ENCODE assay signal across 8 cellular contexts in genomic region chr3:185498503-185499396, GRCh38. TPM values are rescaled to one million over a fixed set of nuclear protein-coding genes. Genes with fewer than 3 reads are reported as not detected.
DNase-seq lines count a peak whose midpoint lies in the region; ATAC-seq and TF ChIP-seq lines count a peak whose summit lies in the region.

Gene TMEM41A (minus strand): TSS chr3:185499035. CDS start chr3:185498961, 74 bp downstream.

- no peaks in the 10 kb centered on the region for H3K27me3 Mint-ChIP-seq in activated T-helper 17 cell treated with anti-CD3 and anti-CD28 coated beads, Interleukin-2, amount 50 U/mL, for 72 hours
- no peaks in the 10 kb centered on the region for H3K27me3 Mint-ChIP-seq in naive thymus-derived CD8-positive, alpha-beta T cell
- H3K27me3 Mint-ChIP-seq in stimulated activated naive B cell treated with anti-CD40 and anti-IgM and Interleukin-4, amounts not matched to agents 10 μg/mL and 1 μg/mL and 100 μg/mL, for 72 hours, result peaks cover 0 to 11% of the 10 kb centered on the region in 2 donors

- H3K4me3 ChIP-seq in fibroblast of mammary gland (ENCODE audit: control insufficient read depth, low read depth, low read length), result peak within 1 kb of the TSS; percentile 92

- DNase-seq in EL, result peak; percentile 91
- DNase-seq in GOT3 (lab: John Stamatoyannopoulos, UW), result peak; percentile 91
- peak; percentile 86 for DNase-seq in LHCN-M2 (ENCODE audit: low read depth)
- peak; percentile 96 for DNase-seq in RWPE1 (ENCODE audit: low spot score)
- DNase-seq in fibroblast of mammary gland (ENCODE audit: low read depth), result peak; percentile 84
- DNase-seq in naive thymus-derived CD8-positive, alpha-beta T cell, result peak; percentile 80 to 92 (median 88)
- peak; percentile 87 for DNase-seq in stimulated activated naive B cell treated with anti-CD40 and anti-IgM and Interleukin-4, amounts not matched to agents 10 μg/mL and 1 μg/mL and 100 μg/mL, for 72 hours

- POLR2A ChIA-PET in RWPE1 (lab: Yijun Ruan, JAX; ENCODE audit: low non-redundant PET), result interaction anchor here (0.7 to 1.4 kb wide), 3 partner anchors 77 to 757 kb away, joined by 3 to 5 read pairs (median 4); no protein-coding TSS in a partner anchor
- POLR2A ChIA-PET in naive thymus-derived CD8-positive, alpha-beta T cell (lab: Charles Lee), result interaction anchor here (0.8 to 1.3 kb wide), 3 partner anchors 60 to 88 kb away, joined by 3 to 11 read pairs (median 3); partner anchors contain the start of gene SENP2

- ATAC-seq in activated T-helper 17 cell treated with anti-CD3 and anti-CD28 coated beads, Interleukin-2, amount 50 U/mL, for 72 hours (replicated peaks), result peak; percentile 98
- ATAC-seq in naive thymus-derived CD8-positive, alpha-beta T cell, result peak; percentile 96 to 97
- ATAC-seq in stimulated activated naive B cell treated with anti-CD40 and anti-IgM and Interleukin-4, amounts not matched to agents 10 μg/mL and 1 μg/mL and 100 μg/mL, for 72 hours (replicated peaks), result peak; percentile 97 to 99

- peaks cover 13% of the 10 kb centered on the region for H3K4me1 Mint-ChIP-seq in activated T-helper 17 cell treated with anti-CD3 and anti-CD28 coated beads, Interleukin-2, amount 50 U/mL, for 72 hours
- H3K4me1 Mint-ChIP-seq in naive thymus-derived CD8-positive, alpha-beta T cell, result peaks cover 7 to 31% (median 29%) of the 10 kb centered on the region in 4 donors
- H3K4me1 Mint-ChIP-seq in stimulated activated naive B cell treated with anti-CD40 and anti-IgM and Interleukin-4, amounts not matched to agents 10 μg/mL and 1 μg/mL and 100 μg/mL, for 72 hours, result peaks cover 8 to 9% of the 10 kb centered on the region in 2 donors

- no peaks in the 10 kb centered on the region for H3K9me3 Mint-ChIP-seq in activated T-helper 17 cell treated with anti-CD3 and anti-CD28 coated beads, Interleukin-2, amount 50 U/mL, for 72 hours
- no peaks in the 10 kb centered on the region for H3K9me3 Mint-ChIP-seq in naive thymus-derived CD8-positive, alpha-beta T cell
- no peaks in the 10 kb centered on the region for H3K9me3 Mint-ChIP-seq in stimulated activated naive B cell treated with anti-CD40 and anti-IgM and Interleukin-4, amounts not matched to agents 10 μg/mL and 1 μg/mL and 100 μg/mL, for 72 hours

- TF ChIP-seq CTCF in RWPE1 (conservative IDR thresholded peaks at IDR 0.05; ENCODE audit: low read depth) (no peak), fibroblast of mammary gland (conservative IDR thresholded peaks at IDR 0.05; ENCODE audit: control insufficient read depth, insufficient read depth, low read depth, low read length) (no peak)

- H3K27ac ChIP-seq in RWPE1, result peak within 1 kb of the TSS; percentile 88

- H3K27ac Mint-ChIP-seq in activated T-helper 17 cell treated with anti-CD3 and anti-CD28 coated beads, Interleukin-2, amount 50 U/mL, for 72 hours, result peak within 1 kb of the TSS; percentile 56
- peak within 1 kb of the TSS; percentile 86 to 96 (median 94) for H3K27ac Mint-ChIP-seq in naive thymus-derived CD8-positive, alpha-beta T cell
- peak within 1 kb of the TSS; percentile 96 for H3K27ac Mint-ChIP-seq in stimulated activated naive B cell treated with anti-CD40 and anti-IgM and Interleukin-4, amounts not matched to agents 10 μg/mL and 1 μg/mL and 100 μg/mL, for 72 hours

- H3K4me3 Mint-ChIP-seq in activated T-helper 17 cell treated with anti-CD3 and anti-CD28 coated beads, Interleukin-2, amount 50 U/mL, for 72 hours, result peak within 1 kb of the TSS; percentile 80
- H3K4me3 Mint-ChIP-seq in naive thymus-derived CD8-positive, alpha-beta T cell, result peak within 1 kb of the TSS; percentile 93 to 98 (median 94)
- H3K4me3 Mint-ChIP-seq in stimulated activated naive B cell treated with anti-CD40 and anti-IgM and Interleukin-4, amounts not matched to agents 10 μg/mL and 1 μg/mL and 100 μg/mL, for 72 hours, result peak within 1 kb of the TSS; percentile 93 to 95

- H3K36me3 Mint-ChIP-seq in activated T-helper 17 cell treated with anti-CD3 and anti-CD28 coated beads, Interleukin-2, amount 50 U/mL, for 72 hours (ENCODE audit: low read depth), result peaks cover 56% of the 10 kb centered on the region
- peaks cover 0 to 25% (median 12%) of the 10 kb centered on the region in 3 donors for H3K36me3 Mint-ChIP-seq in naive thymus-derived CD8-positive, alpha-beta T cell
- H3K36me3 Mint-ChIP-seq in stimulated activated naive B cell treated with anti-CD40 and anti-IgM and Interleukin-4, amounts not matched to agents 10 μg/mL and 1 μg/mL and 100 μg/mL, for 72 hours, result peaks cover 20 to 25% of the 10 kb centered on the region in 2 donors

- CTCF ChIA-PET in RWPE1 (lab: Yijun Ruan, JAX), result interaction anchor here (0.7 kb wide), 2 partner anchors 26 to 29 kb away, joined by 3 read pairs; no protein-coding TSS in a partner anchor

RNA-seq across cellular contexts. Expression of gene TMEM41A, which starts in this region (rescaled TPM):
- total RNA-seq in LHCN-M2 (2014; rRNA removed), result 8.9 and 9.2 TPM in 2 replicates
- polyA plus RNA-seq in LHCN-M2 (2012), result 7.0 TPM
- total RNA-seq in activated T-helper 17 cell treated with anti-CD3 and anti-CD28 coated beads, Interleukin-2, amount 50 U/mL, for 72 hours, result 10 to 100 TPM; 30.6 to 49.9 TPM
- 10 to 100 TPM; 26.4 to 26.7 TPM for total RNA-seq in naive thymus-derived CD8-positive, alpha-beta T cell
- polyA plus RNA-seq in naive thymus-derived CD8-positive, alpha-beta T cell, result 10 to 100 TPM; 16.7 to 22.0 (median 19.3) TPM

Comparison
In these comparisons a context has a peak if more than half of its experiments do, and no peak if none do; other contexts are left out.
1. Peak in every context shown above with its lines: DNase-seq, ATAC-seq, H3K4me3 ChIP-seq and H3K27ac ChIP-seq.